In genomic region chr17:28225271-28225670, GRCh38 we compare ENCODE assay signal across 1 cellular context.
TF ChIP-seq lines count a peak whose summit lies in the region.

No MANE protein-coding gene starts in this region.

TF ChIP-seq in WTC11, 78 proteins besides CTCF, POLR2A, EP300 and RAD21 (continued from another document):
- TF ChIP-seq ZNF671 (CRISPR knock-in tag; IDR thresholded peaks at IDR 0.05): no peak
- no peak for TF ChIP-seq GTF2I (CRISPR knock-in tag; conservative IDR thresholded peaks at IDR 0.05)
- no peak for TF ChIP-seq ZBTB43 (CRISPR knock-in tag; IDR thresholded peaks at IDR 0.05)
- TF ChIP-seq ZMAT4 (CRISPR knock-in tag; IDR thresholded peaks at IDR 0.05): no peak
- TF ChIP-seq IRF2 (CRISPR knock-in tag; IDR thresholded peaks at IDR 0.05; ENCODE audit: borderline replicate concordance, low read depth): no peak
- TF ChIP-seq ZNF416 (CRISPR knock-in tag; IDR thresholded peaks at IDR 0.05): no peak
- no peak for TF ChIP-seq SP1 (CRISPR knock-in tag; conservative IDR thresholded peaks at IDR 0.05)
- no peak for TF ChIP-seq AFF4 (CRISPR knock-in tag; IDR thresholded peaks at IDR 0.05; ENCODE audit: borderline replicate concordance)
- no peak for TF ChIP-seq NFATC4 (CRISPR knock-in tag; IDR thresholded peaks at IDR 0.05)
